In genomic region chr1:209576798-209577197, GRCh38 we compare ENCODE assay signal across 8 cellular contexts. TPM values are rescaled to one million over a fixed set of nuclear protein-coding genes. Genes with fewer than 3 reads are reported as not detected.
DNase-seq lines count a peak whose midpoint lies in the region; ATAC-seq lines count a peak whose summit lies in the region.

No MANE protein-coding gene starts in this region.

- no peaks in the 10 kb centered on the region for H3K9me2 ChIP-seq in GM23248 (ENCODE audit: insufficient read depth)

- peak; percentile 97 for ATAC-seq in Right ventricle myocardium superior (ENCODE audit: poor library complexity)

- no peak overlapping the region for H3K27ac ChIP-seq in GM23248

- no peaks in the 10 kb centered on the region for H4K20me1 ChIP-seq in GM23248 (ENCODE audit: insufficient read depth)

- H3K4me3 ChIP-seq in GM23248, result no peak overlapping the region

- H3K4me1 ChIP-seq in GM23248 (ENCODE audit: insufficient read depth), result no peaks in the 10 kb centered on the region; the same call in 1 of the 2 replicates

- intact Hi-C loops in Right ventricle myocardium superior (cut with DNase I), result loop anchor here (2.0 to 10.0 kb wide), 3 partner anchors 116 to 408 kb away; no protein-coding TSS in a partner anchor

- 4 to 7% methylated on average over 6 of the region's 6 CpGs for WGBS in GM23248 (ENCODE audit: low coverage in 1 of 2, low lambda C conversion rate in 2 of 2, missing lambda C conversion rate in 2 of 2), 2 experiments

- H2AFZ ChIP-seq in GM23248, result no peak overlapping the region

- in situ Hi-C loops in GM23248 (cut with MboI), result loop anchor here (5.0 to 25.0 kb wide), 2 partner anchors 111 to 411 kb away; no protein-coding TSS in a partner anchor

- H3F3A ChIP-seq in GM23248 (ENCODE audit: insufficient read depth), result no peaks in the 10 kb centered on the region; the same call in 1 of the 2 replicates

- H3K9ac ChIP-seq in GM23248, result no peak overlapping the region

- no peak overlapping the region for H3K4me2 ChIP-seq in GM23248 (ENCODE audit: unreplicated experiment)

- no peaks in the 10 kb centered on the region for H3K79me2 ChIP-seq in GM23248 (ENCODE audit: insufficient read depth)

- no peaks in the 10 kb centered on the region for H3K36me3 ChIP-seq in GM23248 (ENCODE audit: low read depth)

- DNase-seq in DMS79 treated with DMSO at 0.1 percent for 48 hours (lab: John Stamatoyannopoulos, UW) (peak; percentile 44), GM23248 (peak; percentile 80), M059J (ENCODE audit: low read depth) (peak; percentile 85), SK-N-DZ (ENCODE audit: low spot score) (peak; percentile 63), Right ventricle myocardium superior (peak; percentile 81), pulmonary artery endothelial cell (ENCODE audit: low read depth, low spot score) (peak; percentile 19), mesenteric fat pad (ENCODE audit: low spot score) (no peak)
- peak; percentile 67 for DNase-seq in activated naive CD4-positive, alpha-beta T cell treated with anti-CD3 and anti-CD28 coated beads, Interleukin-2, amount 50 U/mL, for 16 hours

- peaks cover 11% of the 10 kb centered on the region for H3K27me3 ChIP-seq in GM23248 (replicated peaks; ENCODE audit: insufficient read depth)

- no peaks in the 10 kb centered on the region for H3K9me3 ChIP-seq in GM23248 (ENCODE audit: low read depth)

RNA-seq across cellular contexts. Expression of gene CAMK1G, which starts 6.7 kb away (rescaled TPM):
- total RNA-seq in GM23248 (2014; rRNA removed; shearing (Covaris generic)), result 0.11 TPM in 1 of 2 replicates, not detected in the other
- 0.24 TPM in 1 of 2 replicates, not detected in the other for polyA plus RNA-seq in GM23248 (2016; fragmentation: Nextera tagmentation; extraction: Ambion mirVana)
- total RNA-seq in M059J (2014; rRNA removed; shearing (Covaris generic)), result 3.0 and 4.5 TPM in 2 replicates
- not detected in 2 replicates for polyA plus RNA-seq in SK-N-DZ (2014; cell fraction: cytosol; rRNA removed)
- not detected in 2 replicates for polyA plus RNA-seq in SK-N-DZ (2014; cell fraction: nucleus; rRNA removed)
- not detected for total RNA-seq in Right ventricle myocardium superior
- not detected in 2 replicates for total RNA-seq in pulmonary artery endothelial cell
- total RNA-seq in mesenteric fat pad, result not detected
